In genomic region chr4:27787195-27787594, GRCh38 we compare ENCODE assay signal across 24 cellular contexts.
"Had no signal": no experiment of that assay in that cellular context is flagged by ENCODE, and none has a peak within 500 bp of the region (broad histone marks: within the 10 kb centered on the region; RNA-seq: fewer than 3 reads in every experiment).

No MANE protein-coding gene starts in this region.

- H3K4me1 ChIP-seq: esophagus squamous epithelium, gastroesophageal sphincter, parathyroid adenoma, right lobe of liver, stomach, suprapubic skin, tibial nerve had no signal

- ATAC-seq: activated CD8-positive, alpha-beta memory T cell treated with anti-CD3 and anti-CD28 coated beads, Interleukin-2, amount 10 ng/mL, durations not matched to agents 7 days and 5 days; activated CD8-positive, alpha-beta T cell treated with anti-CD3 and anti-CD28 coated beads for 36 hours; gastroesophageal sphincter; left ventricle myocardium superior; natural killer cell treated with Interleukin-12 subunit alpha and Interleukin-12 subunit beta and Interleukin-15 and Interleukin-18, amount 100 ng/mL, for 72 hours; right lobe of liver; stimulated activated memory B cell treated with anti-CD40 and anti-IgM and Interleukin-4, amounts not matched to agents 10 μg/mL and 1 μg/mL and 100 μg/mL, for 72 hours had no signal

- H3K9me3 ChIP-seq: esophagus squamous epithelium, gastroesophageal sphincter, right lobe of liver, stomach, suprapubic skin, tibial nerve had no signal

- H3K27me3 ChIP-seq: esophagus squamous epithelium, gastroesophageal sphincter, stomach, suprapubic skin, tibial nerve had no signal

- H3K4me3 ChIP-seq: esophagus squamous epithelium, gastroesophageal sphincter, right lobe of liver, skin epidermis, stomach, suprapubic skin, tibial nerve had no signal

- DNase-seq: activated CD4-positive, alpha-beta T cell treated with anti-CD3 and anti-CD28 coated beads, Interleukin-2, amount 10 ng/mL, durations not matched to agents 7 days and 5 days; activated CD4-positive, CD25-positive, alpha-beta regulatory T cell treated with anti-CD3 and anti-CD28 coated beads, Interleukin-2, amount 50 U/mL, for 72 hours; activated CD8-positive, alpha-beta memory T cell treated with anti-CD3 and anti-CD28 coated beads, Interleukin-2, amount 10 ng/mL, durations not matched to agents 7 days and 5 days; activated CD8-positive, alpha-beta T cell treated with anti-CD3 and anti-CD28 coated beads for 36 hours; activated effector memory CD4-positive, alpha-beta T cell treated with anti-CD3 and anti-CD28 coated beads, Interleukin-2, amount 50 U/mL, for 16 hours; activated T-cell treated with anti-CD3 and anti-CD28 coated beads for 4 hours; anterior cingulate cortex; central memory CD4-positive, alpha-beta T cell; effector memory CD4-positive, alpha-beta T cell; esophagus squamous epithelium; head of caudate nucleus; hypothalamus; left ventricle myocardium superior; right lobe of liver; stimulated activated CD4-positive, alpha-beta T cell treated with anti-CD3 and anti-CD28 coated beads, Interleukin-15, amount 100 ng/mL, for 24 hours; stomach had no signal

- H3K27ac ChIP-seq: esophagus squamous epithelium, gastroesophageal sphincter, parathyroid adenoma, right lobe of liver, skin epidermis, stomach, suprapubic skin, tibial nerve, VCaP had no signal

- H3K36me3 ChIP-seq: esophagus squamous epithelium, gastroesophageal sphincter, right lobe of liver, stomach, suprapubic skin, tibial nerve had no signal
